In genomic region chr1:173477286-173478098, GRCh38 we compare ENCODE assay signal across 1 cellular context.
TF ChIP-seq lines count a peak whose summit lies in the region.

A gene with protein sequence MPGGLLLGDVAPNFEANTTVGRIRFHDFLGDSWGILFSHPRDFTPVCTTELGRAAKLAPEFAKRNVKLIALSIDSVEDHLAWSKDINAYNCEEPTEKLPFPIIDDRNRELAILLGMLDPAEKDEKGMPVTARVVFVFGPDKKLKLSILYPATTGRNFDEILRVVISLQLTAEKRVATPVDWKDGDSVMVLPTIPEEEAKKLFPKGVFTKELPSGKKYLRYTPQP (plus strand): TSS chr1:173477335. CDS start chr1:173477398, 63 bp downstream.

TF ChIP-seq in HepG2, 621 proteins besides CTCF, POLR2A, EP300 and RAD21 (continued from another document and continues in another):
- TF ChIP-seq NONO (IDR thresholded peaks at IDR 0.05): no peak
- peak; percentile 48; the same call in 1 of the 2 replicates for TF ChIP-seq NONO (CRISPR knock-in tag; conservative IDR thresholded peaks at IDR 0.05)
- TF ChIP-seq ZNF710 (CRISPR knock-in tag; IDR thresholded peaks at IDR 0.05; ENCODE audit: borderline replicate concordance): peak; percentile 86
- TF ChIP-seq SOX6 (IDR thresholded peaks at IDR 0.05): no peak
- peak; percentile 36; the same call in 1 of the 2 replicates for TF ChIP-seq SOX6 (CRISPR knock-in tag; IDR thresholded peaks at IDR 0.05)
- peak; percentile 60 for TF ChIP-seq CSRNP1 (CRISPR knock-in tag; IDR thresholded peaks at IDR 0.05)
- TF ChIP-seq, protein P1, sequence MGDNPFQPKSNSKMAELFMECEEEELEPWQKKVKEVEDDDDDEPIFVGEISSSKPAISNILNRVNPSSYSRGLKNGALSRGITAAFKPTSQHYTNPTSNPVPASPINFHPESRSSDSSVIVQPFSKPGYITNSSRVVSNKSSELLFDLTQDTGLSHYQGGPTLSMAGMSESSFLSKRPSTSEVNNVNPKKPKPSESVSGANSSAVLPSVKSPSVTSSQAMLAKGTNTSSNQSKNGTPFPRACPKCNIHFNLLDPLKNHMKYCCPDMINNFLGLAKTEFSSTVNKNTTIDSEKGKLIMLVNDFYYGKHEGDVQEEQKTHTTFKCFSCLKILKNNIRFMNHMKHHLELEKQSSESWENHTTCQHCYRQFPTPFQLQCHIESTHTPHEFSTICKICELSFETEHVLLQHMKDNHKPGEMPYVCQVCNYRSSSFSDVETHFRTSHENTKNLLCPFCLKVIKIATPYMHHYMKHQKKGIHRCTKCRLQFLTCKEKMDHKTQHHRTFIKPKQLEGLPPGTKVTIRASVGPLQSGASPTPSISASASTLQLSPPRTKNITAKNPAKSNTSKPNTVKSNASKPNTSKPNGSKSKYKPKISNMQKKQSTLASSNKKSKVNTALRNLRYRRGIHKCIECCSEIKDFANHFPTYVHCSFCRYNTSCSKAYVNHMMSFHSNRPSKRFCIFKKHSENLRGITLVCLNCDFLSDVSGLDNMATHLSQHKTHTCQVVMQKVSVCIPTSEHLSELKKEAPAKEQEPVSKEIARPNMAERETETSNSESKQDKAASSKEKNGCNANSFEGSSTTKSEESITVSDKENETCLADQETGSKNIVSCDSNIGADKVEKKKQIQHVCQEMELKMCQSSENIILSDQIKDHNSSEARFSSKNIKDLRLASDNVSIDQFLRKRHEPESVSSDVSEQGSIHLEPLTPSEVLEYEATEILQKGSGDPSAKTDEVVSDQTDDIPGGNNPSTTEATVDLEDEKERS (CRISPR knock-in tag; IDR thresholded peaks at IDR 0.05): no peak
- TF ChIP-seq ZBTB8A (CRISPR knock-in tag; IDR thresholded peaks at IDR 0.05; ENCODE audit: borderline replicate concordance, low read depth): peak; percentile 75
- TF ChIP-seq, protein P2, sequence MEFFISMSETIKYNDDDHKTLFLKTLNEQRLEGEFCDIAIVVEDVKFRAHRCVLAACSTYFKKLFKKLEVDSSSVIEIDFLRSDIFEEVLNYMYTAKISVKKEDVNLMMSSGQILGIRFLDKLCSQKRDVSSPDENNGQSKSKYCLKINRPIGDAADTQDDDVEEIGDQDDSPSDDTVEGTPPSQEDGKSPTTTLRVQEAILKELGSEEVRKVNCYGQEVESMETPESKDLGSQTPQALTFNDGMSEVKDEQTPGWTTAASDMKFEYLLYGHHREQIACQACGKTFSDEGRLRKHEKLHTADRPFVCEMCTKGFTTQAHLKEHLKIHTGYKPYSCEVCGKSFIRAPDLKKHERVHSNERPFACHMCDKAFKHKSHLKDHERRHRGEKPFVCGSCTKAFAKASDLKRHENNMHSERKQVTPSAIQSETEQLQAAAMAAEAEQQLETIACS (CRISPR knock-in tag; IDR thresholded peaks at IDR 0.05): no peak; the same call in 1 of the 2 replicates
- TF ChIP-seq REXO4 (CRISPR knock-in tag; IDR thresholded peaks at IDR 0.05; ENCODE audit: borderline replicate concordance): 0 out of 2 replicates have a peak, but pooled peaks have one; percentile 52
- TF ChIP-seq ZFP37 (CRISPR knock-in tag; IDR thresholded peaks at IDR 0.05; ENCODE audit: borderline replicate concordance): no peak
- TF ChIP-seq TFAP4 (IDR thresholded peaks at IDR 0.05; ENCODE audit: borderline replicate concordance, low read depth): peak; percentile 48; the same call in 1 of the 2 replicates
- TF ChIP-seq ZNF451 (CRISPR knock-in tag; IDR thresholded peaks at IDR 0.05): peak; percentile 74
- peak; percentile 78; the same call in 1 of the 2 replicates for TF ChIP-seq KLF13 (CRISPR knock-in tag; IDR thresholded peaks at IDR 0.05)
- TF ChIP-seq JUN (CRISPR knock-in tag; IDR thresholded peaks at IDR 0.05): peak; percentile 38; the same call in 1 of the 2 replicates
- TF ChIP-seq CENPX (CRISPR knock-in tag; IDR thresholded peaks at IDR 0.05): no peak
- peak; percentile 92 for TF ChIP-seq ZNF709 (CRISPR knock-in tag; IDR thresholded peaks at IDR 0.05)
- TF ChIP-seq ZNF143 (CRISPR knock-in tag; IDR thresholded peaks at IDR 0.05): 0 out of 2 replicates have a peak, but pooled peaks have one; percentile 22
- TF ChIP-seq, protein P3, sequence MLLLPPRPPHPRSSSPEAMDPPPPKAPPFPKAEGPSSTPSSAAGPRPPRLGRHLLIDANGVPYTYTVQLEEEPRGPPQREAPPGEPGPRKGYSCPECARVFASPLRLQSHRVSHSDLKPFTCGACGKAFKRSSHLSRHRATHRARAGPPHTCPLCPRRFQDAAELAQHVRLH (CRISPR knock-in tag; IDR thresholded peaks at IDR 0.05; ENCODE audit: borderline replicate concordance, low read depth): no peak
- TF ChIP-seq TBX2 (CRISPR knock-in tag; IDR thresholded peaks at IDR 0.05; ENCODE audit: borderline replicate concordance): peak; percentile 42; the same call in 1 of the 2 replicates
- no peak for TF ChIP-seq GATAD2A (CRISPR knock-in tag; IDR thresholded peaks at IDR 0.05)
- peak; percentile 42; the same call in 1 of the 2 replicates for TF ChIP-seq KDM5A (IDR thresholded peaks at IDR 0.05; ENCODE audit: borderline replicate concordance, low read length)
- no peak; the same call in none of the 2 replicates for TF ChIP-seq KLF12 (CRISPR knock-in tag; IDR thresholded peaks at IDR 0.05; ENCODE audit: borderline replicate concordance)
- TF ChIP-seq POLR2AphosphoS5 (IDR thresholded peaks at IDR 0.05; ENCODE audit: low read depth, low read length): peak; percentile 87
- peak; percentile 33; the same call in 1 of the 2 replicates for TF ChIP-seq PRDM15 (CRISPR knock-in tag; IDR thresholded peaks at IDR 0.05)
- TF ChIP-seq, protein P4, sequence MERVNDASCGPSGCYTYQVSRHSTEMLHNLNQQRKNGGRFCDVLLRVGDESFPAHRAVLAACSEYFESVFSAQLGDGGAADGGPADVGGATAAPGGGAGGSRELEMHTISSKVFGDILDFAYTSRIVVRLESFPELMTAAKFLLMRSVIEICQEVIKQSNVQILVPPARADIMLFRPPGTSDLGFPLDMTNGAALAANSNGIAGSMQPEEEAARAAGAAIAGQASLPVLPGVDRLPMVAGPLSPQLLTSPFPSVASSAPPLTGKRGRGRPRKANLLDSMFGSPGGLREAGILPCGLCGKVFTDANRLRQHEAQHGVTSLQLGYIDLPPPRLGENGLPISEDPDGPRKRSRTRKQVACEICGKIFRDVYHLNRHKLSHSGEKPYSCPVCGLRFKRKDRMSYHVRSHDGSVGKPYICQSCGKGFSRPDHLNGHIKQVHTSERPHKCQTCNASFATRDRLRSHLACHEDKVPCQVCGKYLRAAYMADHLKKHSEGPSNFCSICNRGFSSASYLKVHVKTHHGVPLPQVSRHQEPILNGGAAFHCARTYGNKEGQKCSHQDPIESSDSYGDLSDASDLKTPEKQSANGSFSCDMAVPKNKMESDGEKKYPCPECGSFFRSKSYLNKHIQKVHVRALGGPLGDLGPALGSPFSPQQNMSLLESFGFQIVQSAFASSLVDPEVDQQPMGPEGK (CRISPR knock-in tag; IDR thresholded peaks at IDR 0.05): peak; percentile 78
- no peak for TF ChIP-seq CC2D1A (CRISPR knock-in tag; IDR thresholded peaks at IDR 0.05)
- peak; percentile 84 for TF ChIP-seq ZNF546 (CRISPR knock-in tag; conservative IDR thresholded peaks at IDR 0.05)
- no peak for TF ChIP-seq SSRP1 (CRISPR knock-in tag; IDR thresholded peaks at IDR 0.05)
- no peak for TF ChIP-seq PLSCR1 (CRISPR knock-in tag; IDR thresholded peaks at IDR 0.05; ENCODE audit: borderline replicate concordance)
- TF ChIP-seq, protein P5, sequence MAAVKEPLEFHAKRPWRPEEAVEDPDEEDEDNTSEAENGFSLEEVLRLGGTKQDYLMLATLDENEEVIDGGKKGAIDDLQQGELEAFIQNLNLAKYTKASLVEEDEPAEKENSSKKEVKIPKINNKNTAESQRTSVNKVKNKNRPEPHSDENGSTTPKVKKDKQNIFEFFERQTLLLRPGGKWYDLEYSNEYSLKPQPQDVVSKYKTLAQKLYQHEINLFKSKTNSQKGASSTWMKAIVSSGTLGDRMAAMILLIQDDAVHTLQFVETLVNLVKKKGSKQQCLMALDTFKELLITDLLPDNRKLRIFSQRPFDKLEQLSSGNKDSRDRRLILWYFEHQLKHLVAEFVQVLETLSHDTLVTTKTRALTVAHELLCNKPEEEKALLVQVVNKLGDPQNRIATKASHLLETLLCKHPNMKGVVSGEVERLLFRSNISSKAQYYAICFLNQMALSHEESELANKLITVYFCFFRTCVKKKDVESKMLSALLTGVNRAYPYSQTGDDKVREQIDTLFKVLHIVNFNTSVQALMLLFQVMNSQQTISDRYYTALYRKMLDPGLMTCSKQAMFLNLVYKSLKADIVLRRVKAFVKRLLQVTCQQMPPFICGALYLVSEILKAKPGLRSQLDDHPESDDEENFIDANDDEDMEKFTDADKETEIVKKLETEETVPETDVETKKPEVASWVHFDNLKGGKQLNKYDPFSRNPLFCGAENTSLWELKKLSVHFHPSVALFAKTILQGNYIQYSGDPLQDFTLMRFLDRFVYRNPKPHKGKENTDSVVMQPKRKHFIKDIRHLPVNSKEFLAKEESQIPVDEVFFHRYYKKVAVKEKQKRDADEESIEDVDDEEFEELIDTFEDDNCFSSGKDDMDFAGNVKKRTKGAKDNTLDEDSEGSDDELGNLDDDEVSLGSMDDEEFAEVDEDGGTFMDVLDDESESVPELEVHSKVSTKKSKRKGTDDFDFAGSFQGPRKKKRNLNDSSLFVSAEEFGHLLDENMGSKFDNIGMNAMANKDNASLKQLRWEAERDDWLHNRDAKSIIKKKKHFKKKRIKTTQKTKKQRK (IDR thresholded peaks at IDR 0.05; ENCODE audit: low read length): no peak
- TF ChIP-seq TOE1 (CRISPR knock-in tag; IDR thresholded peaks at IDR 0.05): no peak
- no peak for TF ChIP-seq ZNF343 (CRISPR knock-in tag; IDR thresholded peaks at IDR 0.05)
